ENCODE assay signal across 1 cellular context in genomic region chr12:991350-992278, GRCh38.
TF ChIP-seq lines count a peak whose summit lies in the region.

No MANE protein-coding gene starts in this region.

TF ChIP-seq in HepG2, 621 proteins besides CTCF, POLR2A, EP300 and RAD21 (continued from another document and continues in another):
- TF ChIP-seq, protein P1, sequence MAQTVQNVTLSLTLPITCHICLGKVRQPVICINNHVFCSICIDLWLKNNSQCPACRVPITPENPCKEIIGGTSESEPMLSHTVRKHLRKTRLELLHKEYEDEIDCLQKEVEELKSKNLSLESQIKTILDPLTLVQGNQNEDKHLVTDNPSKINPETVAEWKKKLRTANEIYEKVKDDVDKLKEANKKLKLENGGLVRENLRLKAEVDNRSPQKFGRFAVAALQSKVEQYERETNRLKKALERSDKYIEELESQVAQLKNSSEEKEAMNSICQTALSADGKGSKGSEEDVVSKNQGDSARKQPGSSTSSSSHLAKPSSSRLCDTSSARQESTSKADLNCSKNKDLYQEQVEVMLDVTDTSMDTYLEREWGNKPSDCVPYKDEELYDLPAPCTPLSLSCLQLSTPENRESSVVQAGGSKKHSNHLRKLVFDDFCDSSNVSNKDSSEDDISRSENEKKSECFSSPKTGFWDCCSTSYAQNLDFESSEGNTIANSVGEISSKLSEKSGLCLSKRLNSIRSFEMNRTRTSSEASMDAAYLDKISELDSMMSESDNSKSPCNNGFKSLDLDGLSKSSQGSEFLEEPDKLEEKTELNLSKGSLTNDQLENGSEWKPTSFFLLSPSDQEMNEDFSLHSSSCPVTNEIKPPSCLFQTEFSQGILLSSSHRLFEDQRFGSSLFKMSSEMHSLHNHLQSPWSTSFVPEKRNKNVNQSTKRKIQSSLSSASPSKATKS (CRISPR knock-in tag; IDR thresholded peaks at IDR 0.05): no peak
- TF ChIP-seq MTERF4 (CRISPR knock-in tag; IDR thresholded peaks at IDR 0.05): no peak
- TF ChIP-seq STAG1 (CRISPR knock-in tag; IDR thresholded peaks at IDR 0.05): no peak
- TF ChIP-seq ZBTB14 (CRISPR knock-in tag; IDR thresholded peaks at IDR 0.05): no peak
- TF ChIP-seq, protein P2, sequence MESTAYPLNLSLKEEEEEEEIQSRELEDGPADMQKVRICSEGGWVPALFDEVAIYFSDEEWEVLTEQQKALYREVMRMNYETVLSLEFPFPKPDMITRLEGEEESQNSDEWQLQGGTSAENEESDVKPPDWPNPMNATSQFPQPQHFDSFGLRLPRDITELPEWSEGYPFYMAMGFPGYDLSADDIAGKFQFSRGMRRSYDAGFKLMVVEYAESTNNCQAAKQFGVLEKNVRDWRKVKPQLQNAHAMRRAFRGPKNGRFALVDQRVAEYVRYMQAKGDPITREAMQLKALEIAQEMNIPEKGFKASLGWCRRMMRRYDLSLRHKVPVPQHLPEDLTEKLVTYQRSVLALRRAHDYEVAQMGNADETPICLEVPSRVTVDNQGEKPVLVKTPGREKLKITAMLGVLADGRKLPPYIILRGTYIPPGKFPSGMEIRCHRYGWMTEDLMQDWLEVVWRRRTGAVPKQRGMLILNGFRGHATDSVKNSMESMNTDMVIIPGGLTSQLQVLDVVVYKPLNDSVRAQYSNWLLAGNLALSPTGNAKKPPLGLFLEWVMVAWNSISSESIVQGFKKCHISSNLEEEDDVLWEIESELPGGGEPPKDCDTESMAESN (CRISPR knock-in tag; conservative IDR thresholded peaks at IDR 0.05): no peak
- no peak for TF ChIP-seq REPIN1 (CRISPR knock-in tag; IDR thresholded peaks at IDR 0.05; ENCODE audit: borderline replicate concordance, low read depth)
- TF ChIP-seq, protein P3, sequence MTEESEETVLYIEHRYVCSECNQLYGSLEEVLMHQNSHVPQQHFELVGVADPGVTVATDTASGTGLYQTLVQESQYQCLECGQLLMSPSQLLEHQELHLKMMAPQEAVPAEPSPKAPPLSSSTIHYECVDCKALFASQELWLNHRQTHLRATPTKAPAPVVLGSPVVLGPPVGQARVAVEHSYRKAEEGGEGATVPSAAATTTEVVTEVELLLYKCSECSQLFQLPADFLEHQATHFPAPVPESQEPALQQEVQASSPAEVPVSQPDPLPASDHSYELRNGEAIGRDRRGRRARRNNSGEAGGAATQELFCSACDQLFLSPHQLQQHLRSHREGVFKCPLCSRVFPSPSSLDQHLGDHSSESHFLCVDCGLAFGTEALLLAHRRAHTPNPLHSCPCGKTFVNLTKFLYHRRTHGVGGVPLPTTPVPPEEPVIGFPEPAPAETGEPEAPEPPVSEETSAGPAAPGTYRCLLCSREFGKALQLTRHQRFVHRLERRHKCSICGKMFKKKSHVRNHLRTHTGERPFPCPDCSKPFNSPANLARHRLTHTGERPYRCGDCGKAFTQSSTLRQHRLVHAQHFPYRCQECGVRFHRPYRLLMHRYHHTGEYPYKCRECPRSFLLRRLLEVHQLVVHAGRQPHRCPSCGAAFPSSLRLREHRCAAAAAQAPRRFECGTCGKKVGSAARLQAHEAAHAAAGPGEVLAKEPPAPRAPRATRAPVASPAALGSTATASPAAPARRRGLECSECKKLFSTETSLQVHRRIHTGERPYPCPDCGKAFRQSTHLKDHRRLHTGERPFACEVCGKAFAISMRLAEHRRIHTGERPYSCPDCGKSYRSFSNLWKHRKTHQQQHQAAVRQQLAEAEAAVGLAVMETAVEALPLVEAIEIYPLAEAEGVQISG (CRISPR knock-in tag; IDR thresholded peaks at IDR 0.05): no peak
- TF ChIP-seq ZNF251 (CRISPR knock-in tag; IDR thresholded peaks at IDR 0.05): no peak
- TF ChIP-seq IKZF4 (CRISPR knock-in tag; IDR thresholded peaks at IDR 0.05; ENCODE audit: borderline replicate concordance, low read depth, not compliant biosample characterization): no peak
- no peak for TF ChIP-seq ZNF205 (CRISPR knock-in tag; IDR thresholded peaks at IDR 0.05)
- TF ChIP-seq FUBP1 (CRISPR knock-in tag; IDR thresholded peaks at IDR 0.05; ENCODE audit: borderline replicate concordance): no peak
- TF ChIP-seq ZBTB7A (CRISPR knock-in tag; IDR thresholded peaks at IDR 0.05): peak; percentile 66; the same call in 1 of the 2 replicates
- no peak for TF ChIP-seq ZMYM4 (CRISPR knock-in tag; IDR thresholded peaks at IDR 0.05)
- no peak for TF ChIP-seq ZSCAN29 (CRISPR knock-in tag; conservative IDR thresholded peaks at IDR 0.05)
- TF ChIP-seq HNRNPLL (IDR thresholded peaks at IDR 0.05; ENCODE audit: low read depth, low read length, poor library complexity, severe bottlenecking): peak; percentile 13
- no peak for TF ChIP-seq ZNF24 (IDR thresholded peaks at IDR 0.05)
- no peak for TF ChIP-seq ZFP37 (CRISPR knock-in tag; IDR thresholded peaks at IDR 0.05; ENCODE audit: borderline replicate concordance)
- TF ChIP-seq CHD2 (IDR thresholded peaks at IDR 0.05; ENCODE audit: low read depth, low read length): 0 out of 2 replicates have a peak, but pooled peaks have one; percentile 33
- TF ChIP-seq KDM4B (CRISPR knock-in tag; IDR thresholded peaks at IDR 0.05): no peak
- TF ChIP-seq THYN1 (CRISPR knock-in tag; IDR thresholded peaks at IDR 0.05; ENCODE audit: borderline replicate concordance, low read depth): no peak
- no peak for TF ChIP-seq ZNF839 (CRISPR knock-in tag; IDR thresholded peaks at IDR 0.05; ENCODE audit: borderline replicate concordance)
- no peak for TF ChIP-seq HMG20A (CRISPR knock-in tag; IDR thresholded peaks at IDR 0.05; ENCODE audit: borderline replicate concordance)
- TF ChIP-seq SNAPC2 (CRISPR knock-in tag; IDR thresholded peaks at IDR 0.05): no peak
- no peak; the same call in 1 of the 2 replicates for TF ChIP-seq ARID5B (CRISPR knock-in tag; IDR thresholded peaks at IDR 0.05)
- TF ChIP-seq ZNF414 (CRISPR knock-in tag; IDR thresholded peaks at IDR 0.05): peak; percentile 24; the same call in 1 of the 2 replicates
- no peak for TF ChIP-seq NRL (CRISPR knock-in tag; IDR thresholded peaks at IDR 0.05; ENCODE audit: borderline replicate concordance)
- TF ChIP-seq SRY (CRISPR knock-in tag; IDR thresholded peaks at IDR 0.05): peak; percentile 28; the same call in 1 of the 2 replicates
- TF ChIP-seq ZNF253 (CRISPR knock-in tag; IDR thresholded peaks at IDR 0.05; ENCODE audit: borderline replicate concordance): no peak
- no peak for TF ChIP-seq MAFF (IDR thresholded peaks at IDR 0.05; ENCODE audit: low read depth, low read length)
- no peak for TF ChIP-seq ZNF547 (CRISPR knock-in tag; IDR thresholded peaks at IDR 0.05)
- no peak for TF ChIP-seq ZSCAN5A (CRISPR knock-in tag; IDR thresholded peaks at IDR 0.05; ENCODE audit: borderline replicate concordance)
- 0 out of 2 replicates have a peak, but pooled peaks have one; percentile 9 for TF ChIP-seq REL (CRISPR knock-in tag; conservative IDR thresholded peaks at IDR 0.05)
- peak; percentile 76 for TF ChIP-seq PATZ1 (CRISPR knock-in tag; IDR thresholded peaks at IDR 0.05)
- no peak for TF ChIP-seq CREM (IDR thresholded peaks at IDR 0.05)
- no peak for TF ChIP-seq CREM (CRISPR knock-in tag; IDR thresholded peaks at IDR 0.05)
- TF ChIP-seq ZNF138 (CRISPR knock-in tag; IDR thresholded peaks at IDR 0.05; ENCODE audit: low read depth): no peak
- TF ChIP-seq ZNF7 (CRISPR knock-in tag; IDR thresholded peaks at IDR 0.05): no peak
- TF ChIP-seq U2AF1 (optimal IDR thresholded peaks at IDR 0.05; ENCODE audit: low read depth, low read length): no peak
- TF ChIP-seq ZNF558 (CRISPR knock-in tag; IDR thresholded peaks at IDR 0.05; ENCODE audit: borderline replicate concordance): 0 out of 2 replicates have a peak, but pooled peaks have one; percentile 23
- no peak for TF ChIP-seq MAX (IDR thresholded peaks at IDR 0.05)
- no peak for TF ChIP-seq ZNF567 (CRISPR knock-in tag; IDR thresholded peaks at IDR 0.05; ENCODE audit: borderline replicate concordance)
- TF ChIP-seq ZNF580 (CRISPR knock-in tag; IDR thresholded peaks at IDR 0.05; ENCODE audit: borderline replicate concordance, low read depth): no peak; the same call in 1 of the 2 replicates
- TF ChIP-seq MYNN (CRISPR knock-in tag; IDR thresholded peaks at IDR 0.05; ENCODE audit: low read depth): no peak
